18 cellular contexts compared by ENCODE assay signal in the genomic region with DNA sequence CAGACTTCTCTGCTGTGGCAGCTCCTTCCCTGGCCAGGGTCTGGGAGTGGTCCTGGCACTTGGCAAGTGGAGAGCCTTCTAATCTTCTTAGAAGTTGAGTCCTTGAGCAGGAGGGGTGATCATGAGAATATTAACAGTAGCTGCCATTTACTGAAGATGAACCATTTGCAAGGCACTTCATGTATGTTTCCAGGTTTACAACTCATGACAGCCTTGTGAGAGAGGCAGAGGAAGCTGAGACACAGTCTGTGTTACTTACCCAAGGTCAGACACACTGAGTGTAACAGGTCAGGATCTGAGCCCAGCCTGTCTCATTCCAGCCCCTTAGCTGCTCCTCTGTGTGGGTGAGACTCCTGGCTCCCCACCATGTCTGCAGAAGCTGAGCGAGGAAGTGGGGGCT. TPM values are rescaled to one million over a fixed set of nuclear protein-coding genes. Genes with fewer than 3 reads are reported as not detected.
DNase-seq lines count a peak whose midpoint lies in the region; ATAC-seq and TF ChIP-seq lines count a peak whose summit lies in the region.
"Had no signal": no experiment of that assay in that cellular context is flagged by ENCODE, and none has a peak within 500 bp of the region (broad histone marks: within the 10 kb centered on the region; RNA-seq: fewer than 3 reads in every experiment).

No MANE protein-coding gene starts in this region.

- peak overlapping the region; percentile 97 for H3K27ac Mint-ChIP-seq in chondrocyte (ENCODE audit: unreplicated experiment)
- peak overlapping the region; percentile 88 for H3K27ac Mint-ChIP-seq in neural progenitor cell
- H3K27ac Mint-ChIP-seq: activated CD4-positive, alpha-beta T cell treated with anti-CD3 and anti-CD28 coated beads for 36 hours had no signal

- H3K9ac ChIP-seq in HCT116 (ENCODE audit: low read length) (peak overlapping the region; percentile 23; the same call in 1 of the 2 replicates), neural progenitor cell (no peak overlapping the region)
- H3K9ac ChIP-seq: KMS-11 had no signal

- TF ChIP-seq RAD21 in HCT116 (IDR thresholded peaks at IDR 0.05; ENCODE audit: low read depth) = no peak

- RAD21 ChIA-PET in HCT116 (lab: Charles Lee; ENCODE audit: low non-redundant PET in 1 of 2, low total read pairs in 2 of 2, uncharacterized antibody in 2 of 2, unreplicated experiment in 2 of 2) = interaction anchor here in 1 of 2 experiments (0.6 to 0.9 kb wide), 2 partner anchors 50 to 62 kb away, joined by 3 read pairs; partner anchors contain the start of gene PTK7

- CTCF ChIA-PET in AG04450 (lab: Charles Lee) = interaction anchor here (0.6 to 2.8 kb wide), 3 partner anchors 18 to 56 kb away, joined by 3 to 15 read pairs (median 12); no protein-coding TSS in a partner anchor
- CTCF ChIA-PET in HCT116 (lab: Charles Lee) = interaction anchor here (0.6 kb wide), 1 partner anchor 458 kb away, joined by 3 read pairs; no protein-coding TSS in a partner anchor

- POLR2A ChIA-PET in AG04450 (lab: Yijun Ruan, JAX) (interaction anchor here (1.5 to 2.6 kb wide), 3 partner anchors 28 to 49 kb away, joined by 4 to 18 read pairs (median 10); partner anchors contain the start of gene PTK7), HCT116 (lab: Charles Lee) (no interaction called here)

- TF ChIP-seq POLR2A in HCT116 (IDR thresholded peaks at IDR 0.05; ENCODE audit: borderline replicate concordance, extremely low read depth, insufficient read depth, insufficient read length) = no peak

- H4K20me1 ChIP-seq in HCT116 (ENCODE audit: insufficient read depth) (no peaks in the 10 kb centered on the region; the same call in 1 of the 2 replicates), neural progenitor cell (ENCODE audit: low read depth) (peaks cover 82% of the 10 kb centered on the region)

- H3K4me3 Mint-ChIP-seq in chondrocyte (ENCODE audit: unreplicated experiment) (no peak overlapping the region), neural progenitor cell (no peak overlapping the region)
- H3K4me3 Mint-ChIP-seq: activated CD4-positive, alpha-beta T cell treated with anti-CD3 and anti-CD28 coated beads for 36 hours; neural crest cell had no signal

- no peaks in the 10 kb centered on the region for H3F3A ChIP-seq in neural progenitor cell (ENCODE audit: low read depth)

- H2AFZ ChIP-seq in HCT116 (ENCODE audit: low read depth, low read length, poor library complexity, severe bottlenecking) (no peak overlapping the region), neural progenitor cell (replicated peaks) (no peak overlapping the region)

- TF ChIP-seq CTCF in AG04450 (IDR thresholded peaks at IDR 0.05; ENCODE audit: low read depth, low read length) (no peak), HCT116 (IDR thresholded peaks at IDR 0.05 in 2 of 3, conservative IDR thresholded peaks at IDR 0.05 in 1 of 3; ENCODE audit: borderline replicate concordance in 1 of 3, insufficient read depth in 1 of 3, low read depth in 2 of 3, low read length in 2 of 3) (no peak), chondrocyte (IDR thresholded peaks at IDR 0.05) (no peak), neural progenitor cell (IDR thresholded peaks at IDR 0.05) (no peak)

- H3K9me3 ChIP-seq in AG04450 (ENCODE audit: control insufficient read depth, insufficient read depth, low read length) (no peaks in the 10 kb centered on the region), HCT116 (ENCODE audit: control insufficient read depth in 1 of 2, insufficient read depth in 1 of 2, low read depth in 1 of 2, low read length in 2 of 2) (no peaks in the 10 kb centered on the region), neural progenitor cell (ENCODE audit: low read depth) (no peaks in the 10 kb centered on the region)
- H3K9me3 ChIP-seq: ascending aorta, SJSA1 had no signal

- ATAC-seq in HCT116 = no peak
- ATAC-seq: activated CD4-positive, alpha-beta T cell treated with anti-CD3 and anti-CD28 coated beads for 36 hours had no signal

- BruUV-seq in HCT116 (replicated peaks; lab: Mats Ljungman, UMichigan) = no TSS peak

- H3K4me3 ChIP-seq in AG04450 (ENCODE audit: low read depth, low read length) (no peak overlapping the region), HCT116 (replicated peaks in 1 of 2; ENCODE audit: low read depth in 1 of 2, low read length in 2 of 2) (no peak overlapping the region), neural progenitor cell (no peak overlapping the region)
- H3K4me3 ChIP-seq: ascending aorta, SJSA1 had no signal

- H3K9me2 ChIP-seq in HCT116 (ENCODE audit: insufficient read depth) = no peaks in the 10 kb centered on the region

- H3K4me2 ChIP-seq in HCT116 (ENCODE audit: low read length) (peak overlapping the region; percentile 58), neural progenitor cell (no peak overlapping the region)
- H3K4me2 ChIP-seq: KMS-11 had no signal

- H3K27me3 ChIP-seq in AG04450 (ENCODE audit: control insufficient read depth, insufficient read depth, low read length) (no peaks in the 10 kb centered on the region), HCT116 (ENCODE audit: insufficient read depth, low read length) (no peaks in the 10 kb centered on the region), neural progenitor cell (no peaks in the 10 kb centered on the region)
- H3K27me3 ChIP-seq: ascending aorta, SJSA1 had no signal

- H3K36me3 Mint-ChIP-seq in chondrocyte (ENCODE audit: low read depth) (no peaks in the 10 kb centered on the region), neural progenitor cell (peaks cover 2% of the 10 kb centered on the region)

- H3K36me3 ChIP-seq in HCT116 (ENCODE audit: control insufficient read depth in 1 of 2, insufficient read depth in 2 of 2, low read length in 2 of 2) (peaks cover 0 to 4% of the 10 kb centered on the region in 2 experiments; a peak in 1 of 4 replicates), neural progenitor cell (no peaks in the 10 kb centered on the region)
- H3K36me3 ChIP-seq: ascending aorta had no signal

- H3K27ac ChIP-seq in AG04450 (ENCODE audit: low read depth, low read length) (peak overlapping the region; percentile 70), HCT116 (ENCODE audit: low read depth, low read length) (no peak overlapping the region), neural progenitor cell (no peak overlapping the region)
- H3K27ac ChIP-seq: ascending aorta, KMS-11, SJSA1 had no signal

- H3K4me1 Mint-ChIP-seq in chondrocyte (ENCODE audit: low read depth) (peaks cover 92% of the 10 kb centered on the region), neural progenitor cell (peaks cover 42% of the 10 kb centered on the region)
- H3K4me1 Mint-ChIP-seq: activated CD4-positive, alpha-beta T cell treated with anti-CD3 and anti-CD28 coated beads for 36 hours had no signal

- peaks cover 42% of the 10 kb centered on the region for H3K79me2 ChIP-seq in HCT116 (ENCODE audit: insufficient read depth, low read length)
- peaks cover 67% of the 10 kb centered on the region for H3K79me2 ChIP-seq in neural progenitor cell (ENCODE audit: low read depth)

- H3K4me1 ChIP-seq in HCT116 (ENCODE audit: control insufficient read depth in 1 of 2, insufficient read depth in 2 of 2, low read length in 2 of 2) = peaks cover 67 to 70% of the 10 kb centered on the region in 2 experiments
- peaks cover 24% of the 10 kb centered on the region for H3K4me1 ChIP-seq in neural progenitor cell

- H3K9me3 Mint-ChIP-seq in chondrocyte (ENCODE audit: low read depth) (no peaks in the 10 kb centered on the region), neural progenitor cell (no peaks in the 10 kb centered on the region)
- H3K9me3 Mint-ChIP-seq: neural crest cell had no signal

- DNase-seq in AG04450 (ENCODE audit: low read depth, low spot score) (no peak), HCT116 (ENCODE audit: low read depth, low spot score) (no peak), chondrocyte (ENCODE audit: low spot score) (peak; percentile 26), neural progenitor cell (ENCODE audit: low spot score) (no peak), DMS79 treated with DMSO at 0.1 percent for 48 hours (lab: John Stamatoyannopoulos, UW) (no peak), NCI-H187 (lab: John Stamatoyannopoulos, UW) (no peak)
- DNase-seq in activated T-cell treated with anti-CD3 and anti-CD28 coated beads, Interleukin-2, amount 50 U/mL, for 48 hours = no peak
- DNase-seq in central memory CD4-positive, alpha-beta T cell = no peak
- DNase-seq: activated CD4-positive, alpha-beta T cell treated with anti-CD3 and anti-CD28 coated beads for 36 hours; dermis blood vessel endothelial cell; NCI-H1092; NCI-H524 treated with DMSO at 0.1 percent for 48 hours; stimulated activated CD4-positive, alpha-beta T cell treated with anti-CD3 and anti-CD28 coated beads, Interleukin-2, amount 100 ng/mL, for 24 hours; T1000 had no signal

- H3K27me3 Mint-ChIP-seq in chondrocyte (ENCODE audit: low read depth) (no peaks in the 10 kb centered on the region), neural progenitor cell (ENCODE audit: insufficient read depth, low read depth) (peaks cover 3% of the 10 kb centered on the region)
- H3K27me3 Mint-ChIP-seq: activated CD4-positive, alpha-beta T cell treated with anti-CD3 and anti-CD28 coated beads for 36 hours had no signal

- intact Hi-C loops in HCT116 (cut with micrococcal nuclease) = no loop called here

TF ChIP-seq in HCT116, 20 proteins besides CTCF, POLR2A, EP300 and RAD21:
- TF ChIP-seq, protein P1, sequence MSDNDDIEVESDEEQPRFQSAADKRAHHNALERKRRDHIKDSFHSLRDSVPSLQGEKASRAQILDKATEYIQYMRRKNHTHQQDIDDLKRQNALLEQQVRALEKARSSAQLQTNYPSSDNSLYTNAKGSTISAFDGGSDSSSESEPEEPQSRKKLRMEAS (IDR thresholded peaks at IDR 0.05) = no peak

RNA-seq across cellular contexts. Expression of gene SRF, which starts 45.5 kb away (rescaled TPM):
- polyA plus RNA-seq in AG04450 (2011; rRNA removed) = 36.8 and 48.5 TPM in 2 replicates
- 41.4 and 58.1 TPM in 2 replicates for polyA minus RNA-seq in AG04450 (2011; rRNA and poly(A)+ RNA removed)
- total RNA-seq in HCT116 (2021; ENCODE audit: unreplicated experiment) = 28.1 TPM
- 28.0 and 36.9 TPM in 2 replicates for polyA plus RNA-seq in HCT116 (2012)
- 42.2 to 43.9 TPM (median 42.7 TPM) in 3 replicates for total RNA-seq in chondrocyte
- total RNA-seq in neural progenitor cell (ENCODE audit: low replicate concordance) = 15.0 and 35.6 TPM in 2 replicates

RNA-seq across cellular contexts. Expression of gene PTK7, which starts 49.4 kb away (rescaled TPM):
- polyA plus RNA-seq in AG04450 (2011; rRNA removed) = 146 and 179 TPM in 2 replicates
- 230 and 312 TPM in 2 replicates for polyA minus RNA-seq in AG04450 (2011; rRNA and poly(A)+ RNA removed)
- total RNA-seq in HCT116 (2021; ENCODE audit: unreplicated experiment) = 105 TPM
- polyA plus RNA-seq in HCT116 (2012) = 101 and 106 TPM in 2 replicates
- total RNA-seq in chondrocyte = 282 to 293 TPM (median 288 TPM) in 3 replicates
- total RNA-seq in neural progenitor cell (ENCODE audit: low replicate concordance) = 68.0 and 155 TPM in 2 replicates

RNA-seq across cellular contexts. Expression of gene CUL9, which starts 56.4 kb away (rescaled TPM):
- 11.5 and 11.8 TPM in 2 replicates for polyA plus RNA-seq in AG04450 (2011; rRNA removed)
- 15.5 and 22.3 TPM in 2 replicates for polyA minus RNA-seq in AG04450 (2011; rRNA and poly(A)+ RNA removed)
- 36.5 TPM for total RNA-seq in HCT116 (2021; ENCODE audit: unreplicated experiment)
- 24.1 and 27.1 TPM in 2 replicates for polyA plus RNA-seq in HCT116 (2012)
- total RNA-seq in chondrocyte = 17.5 to 36.6 TPM (median 19.8 TPM) in 3 replicates
- 14.1 and 25.9 TPM in 2 replicates for total RNA-seq in neural progenitor cell (ENCODE audit: low replicate concordance)
